Comparison of ENCODE assay signal across 8 cellular contexts in the genomic region with DNA sequence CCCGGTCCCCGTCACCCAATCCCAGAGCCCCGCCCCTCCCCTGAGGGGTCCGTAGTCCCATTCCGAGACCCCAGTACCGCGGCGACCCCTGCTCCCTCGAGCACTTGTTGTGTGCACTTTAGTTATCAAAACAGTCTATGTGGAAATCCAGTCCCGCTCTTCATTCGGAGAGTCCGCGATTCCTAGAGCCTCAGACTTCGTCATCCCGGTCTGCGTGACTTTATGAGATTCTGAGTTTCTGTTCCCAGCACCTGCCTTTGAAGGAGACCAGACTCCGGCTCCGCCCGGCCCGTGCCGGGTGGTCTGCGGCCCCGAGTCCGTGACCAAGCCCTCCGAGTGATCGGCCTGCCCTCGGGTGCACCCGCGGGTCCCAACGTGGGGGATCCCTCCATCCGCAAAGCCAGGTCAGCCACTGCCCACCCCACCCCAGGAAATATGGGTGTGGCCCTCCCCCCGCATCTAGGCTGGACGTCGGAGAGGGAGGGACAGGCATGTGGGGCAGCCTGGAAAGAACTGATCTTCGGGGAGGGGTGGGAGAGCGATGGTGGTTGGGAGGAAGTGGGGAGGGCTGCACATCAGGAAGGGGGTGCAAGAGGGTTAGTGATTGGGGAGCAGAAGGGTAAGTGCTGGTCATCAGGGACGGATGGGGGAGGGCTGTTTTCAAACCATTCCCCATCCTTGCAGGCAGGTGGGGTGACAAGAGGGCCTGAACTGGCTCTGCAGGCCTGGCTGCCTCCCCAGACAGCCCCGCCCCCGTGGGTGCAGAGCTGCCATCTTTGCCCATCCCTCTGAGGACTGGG. TPM values are rescaled to one million over a fixed set of nuclear protein-coding genes. Genes with fewer than 3 reads are reported as not detected.
A peak's percentile ranks its signal among the peaks of the same experiment; 100 is the strongest.
DNase-seq lines count a peak whose midpoint lies in the region; ATAC-seq and TF ChIP-seq lines count a peak whose summit lies in the region.

No MANE protein-coding gene starts in this region.

- TF ChIP-seq CTCF in Caco-2 (IDR thresholded peaks at IDR 0.05; ENCODE audit: insufficient read depth in 1 of 2, low read depth in 1 of 2, low read length in 1 of 2, severe bottlenecking in 1 of 2, unreplicated experiment in 1 of 2): no peak
- no peak for TF ChIP-seq CTCF in brain microvascular endothelial cell (IDR thresholded peaks at IDR 0.05; ENCODE audit: low read depth, low read length, missing control alignments)

- H3K27ac ChIP-seq in brain microvascular endothelial cell: peak overlapping the region; percentile 79

- CTCF ChIA-PET in Caco-2 (lab: Charles Lee): interaction anchor here (0.5 to 2.0 kb wide), 2 partner anchors 91 to 466 kb away, joined by 3 to 6 read pairs; no protein-coding TSS in a partner anchor

- peak overlapping the region; percentile 95 for H3K4me3 Mint-ChIP-seq in Caco-2 (ENCODE audit: unreplicated experiment)

- peak overlapping the region; percentile 98 for H3K27ac Mint-ChIP-seq in Caco-2 (ENCODE audit: unreplicated experiment)

- H3K36me3 Mint-ChIP-seq in Caco-2 (ENCODE audit: insufficient read depth, unreplicated experiment): peaks cover 75% of the 10 kb centered on the region

- H3K4me1 ChIP-seq in Caco-2: peaks cover 9% of the 10 kb centered on the region; the same call in 1 of the 2 replicates
- H3K4me1 ChIP-seq in iPS-15b (ENCODE audit: control insufficient read depth, insufficient read depth, low read length): peaks cover 3% of the 10 kb centered on the region

- no peaks in the 10 kb centered on the region for H3K27me3 ChIP-seq in Caco-2 (replicated peaks; ENCODE audit: control insufficient read depth, insufficient read depth, low read length)
- H3K27me3 ChIP-seq in brain microvascular endothelial cell (replicated peaks): no peaks in the 10 kb centered on the region
- no peaks in the 10 kb centered on the region for H3K27me3 ChIP-seq in iPS-15b (ENCODE audit: control insufficient read depth, insufficient read depth, low read length)

- ATAC-seq in GM21576 (IDR thresholded peaks at IDR 0.05; ENCODE audit: unreplicated experiment) (peak; percentile 15), sciatic nerve (peak; percentile 44)

- no peaks in the 10 kb centered on the region for H3K9me3 Mint-ChIP-seq in Caco-2 (ENCODE audit: unreplicated experiment)

- POLR2A ChIA-PET in Caco-2 (lab: Charles Lee): interaction anchor here (0.6 to 2.0 kb wide), 9 partner anchors 27 to 1499 kb away, joined by 3 to 9 read pairs (median 4); a partner anchor contains a TSS

- H3K4me3 ChIP-seq in Caco-2 (ENCODE audit: low read depth, low read length): peak overlapping the region; percentile 79
- peak overlapping the region; percentile 99 for H3K4me3 ChIP-seq in brain microvascular endothelial cell (ENCODE audit: low read depth, low read length)
- peak overlapping the region; percentile 95 for H3K4me3 ChIP-seq in iPS-15b (ENCODE audit: low read depth, low read length)

- in situ Hi-C loops in brain microvascular endothelial cell (cut with HindIII; ENCODE audit: low pct_ligation_motif_present, low sequenced_read_pairs): no loop called here

- intact Hi-C loops in Caco-2 (cut with micrococcal nuclease; ENCODE audit: unreplicated experiment): loop anchor here (1.0 kb wide), 1 partner anchor 28 kb away; a partner anchor contains a TSS
- intact Hi-C loops in sciatic nerve (cut with DNase I): no loop called here

- peaks cover 3% of the 10 kb centered on the region for H3K27me3 Mint-ChIP-seq in Caco-2 (ENCODE audit: insufficient read depth, unreplicated experiment)

- H3K4me1 Mint-ChIP-seq in Caco-2 (ENCODE audit: low read depth, unreplicated experiment): peaks cover 18% of the 10 kb centered on the region

- no peaks in the 10 kb centered on the region for H3K9me3 ChIP-seq in Caco-2
- H3K9me3 ChIP-seq in iPS-15b (ENCODE audit: control insufficient read depth, insufficient read depth, low read length): no peaks in the 10 kb centered on the region

- no TSS peak for BruUV-seq in Caco-2 (replicated peaks; lab: Mats Ljungman, UMichigan)

- H3K9ac ChIP-seq in iPS-15b (ENCODE audit: low read depth, low read length): peak overlapping the region; percentile 81

- peak; percentile 74 to 75 for DNase-seq in Caco-2
- DNase-seq in KG1 (lab: John Stamatoyannopoulos, UW): peak; percentile 72
- peak; percentile 56 for DNase-seq in T1000 (lab: John Stamatoyannopoulos, UW)
- DNase-seq in brain microvascular endothelial cell: peak; percentile 36
- peak; percentile 77 for DNase-seq in sciatic nerve (ENCODE audit: low spot score)
- no peak for DNase-seq in NCI-H128 (lab: John Stamatoyannopoulos, UW; ENCODE audit: unreplicated experiment)

- H3K36me3 ChIP-seq in Caco-2 (ENCODE audit: control insufficient read depth, insufficient read depth, low read length) (peaks cover 7% of the 10 kb centered on the region), brain microvascular endothelial cell (replicated peaks) (peaks cover 48% of the 10 kb centered on the region), iPS-15b (ENCODE audit: control insufficient read depth, insufficient read depth, low read length) (peaks cover 50% of the 10 kb centered on the region)

RNA-seq across cellular contexts. Expression of a gene that starts 0.6 kb away (rescaled TPM):
- total RNA-seq in Caco-2 (2022) (25.8 and 26.2 TPM in 2 replicates), sciatic nerve (27.0 TPM)

RNA-seq across cellular contexts. Expression of a gene that starts 0.7 kb away (rescaled TPM):
- total RNA-seq in Caco-2 (2022) (1,592 and 1,641 TPM in 2 replicates), sciatic nerve (894 TPM)

RNA-seq across cellular contexts. Expression of a gene that starts 27.7 kb away (rescaled TPM):
- total RNA-seq in Caco-2 (2022): 9.2 and 9.3 TPM in 2 replicates
- total RNA-seq in sciatic nerve: 12.8 TPM

RNA-seq across cellular contexts. Expression of a gene that starts 54.9 kb away (rescaled TPM):
- total RNA-seq in Caco-2 (2022) (141 and 144 TPM in 2 replicates), sciatic nerve (22.5 TPM)
